Comparison of ENCODE assay signal across 35 cellular contexts in genomic region chrX:148662014-148662413, GRCh38.
"Had no signal": no experiment of that assay in that cellular context is flagged by ENCODE, and none has a peak within 500 bp of the region (broad histone marks: within the 10 kb centered on the region; RNA-seq: fewer than 3 reads in every experiment).

No MANE protein-coding gene starts in this region.

- H3K36me3 ChIP-seq: adrenal gland, brain microvascular endothelial cell, breast epithelium had no signal

- H3K27ac ChIP-seq: adrenal gland, body of pancreas, brain microvascular endothelial cell, breast epithelium, VCaP had no signal

- H3K9me3 Mint-ChIP-seq: activated B cell treated with CpG ODN at 0.5 μM for 24 hours; activated CD4-positive, alpha-beta T cell treated with anti-CD3 and anti-CD28 coated beads, Interleukin-2, amount 10 ng/mL, durations not matched to agents 24 days and 14 days; activated T-helper 1 cell treated with anti-CD3 and anti-CD28 coated beads, Interleukin-12 subunit alpha, Interleukin-12 subunit beta, Interleukin-2, Interleukin-4 antibody, amounts not matched to agents 30 ng/mL and 10 ng/mL and 1 ng/mL, durations not matched to agents 14 hours and 24 hours and 36 hours; activated T-helper 17 cell treated with anti-CD3 and anti-CD28 coated beads, Interleukin-2, amount 50 U/mL, for 72 hours; T-helper 2 cell treated with Interferon-gamma antibody and Interleukin-4, amounts not matched to agents 5 μg/mL and 100 μg/mL, for 36 hours had no signal

- H3K9me3 ChIP-seq: adrenal gland, body of pancreas, breast epithelium had no signal

- H3K27me3 ChIP-seq: adrenal gland, body of pancreas, brain microvascular endothelial cell had no signal

- H3K4me3 Mint-ChIP-seq: activated B cell treated with CpG ODN at 0.5 μM for 24 hours; activated CD4-positive, alpha-beta memory T cell treated with anti-CD3 and anti-CD28 coated beads for 36 hours; activated CD4-positive, alpha-beta T cell treated with anti-CD3 and anti-CD28 coated beads, Interleukin-2, amount 10 ng/mL, durations not matched to agents 24 days and 14 days; activated CD8-positive, alpha-beta T cell treated with anti-CD3 and anti-CD28 coated beads for 36 hours; activated naive CD4-positive, alpha-beta T cell treated with anti-CD3 and anti-CD28 coated beads for 36 hours; activated naive CD8-positive, alpha-beta T cell treated with anti-CD3 and anti-CD28 coated beads for 36 hours; activated T-cell treated with anti-CD3 and anti-CD28 coated beads, Interleukin-2, amount 50 U/mL, for 4 hours; activated T-cell treated with anti-CD3 and anti-CD28 coated beads, Interleukin-2, amount 50 U/mL, for 72 hours; activated T-helper 1 cell treated with anti-CD3 and anti-CD28 coated beads, Interleukin-12 subunit alpha, Interleukin-12 subunit beta, Interleukin-2, Interleukin-4 antibody, amounts not matched to agents 30 ng/mL and 10 ng/mL and 1 ng/mL, durations not matched to agents 14 hours and 24 hours and 36 hours; activated T-helper 17 cell treated with anti-CD3 and anti-CD28 coated beads, Interleukin-2, amount 50 U/mL, for 72 hours; T-helper 1 cell treated with Interleukin-12 subunit alpha and Interleukin-12 subunit beta and Interleukin-4 antibody, amounts not matched to agents 30 μg/mL and 1 μg/mL, for 36 hours; T-helper 2 cell treated with Interferon-gamma antibody and Interleukin-4, amounts not matched to agents 5 μg/mL and 100 μg/mL, for 36 hours had no signal

- H3K4me3 ChIP-seq: adrenal gland, body of pancreas, breast epithelium had no signal

- H3K27ac Mint-ChIP-seq: activated B cell treated with CpG ODN at 0.5 μM for 24 hours; activated CD4-positive, alpha-beta memory T cell treated with anti-CD3 and anti-CD28 coated beads for 36 hours; activated CD4-positive, alpha-beta T cell treated with anti-CD3 and anti-CD28 coated beads, Interleukin-2, amount 10 ng/mL, durations not matched to agents 24 days and 14 days; activated CD8-positive, alpha-beta T cell treated with anti-CD3 and anti-CD28 coated beads for 36 hours; activated naive CD4-positive, alpha-beta T cell treated with anti-CD3 and anti-CD28 coated beads for 36 hours; activated naive CD8-positive, alpha-beta T cell treated with anti-CD3 and anti-CD28 coated beads for 36 hours; activated T-cell treated with anti-CD3 and anti-CD28 coated beads, Interleukin-2, amount 50 U/mL, for 72 hours; activated T-helper 1 cell treated with anti-CD3 and anti-CD28 coated beads, Interleukin-12 subunit alpha, Interleukin-12 subunit beta, Interleukin-2, Interleukin-4 antibody, amounts not matched to agents 30 ng/mL and 10 ng/mL and 1 ng/mL, durations not matched to agents 14 hours and 24 hours and 36 hours; activated T-helper 17 cell treated with anti-CD3 and anti-CD28 coated beads, Interleukin-2, amount 50 U/mL, for 72 hours; T-helper 1 cell treated with Interleukin-12 subunit alpha and Interleukin-12 subunit beta and Interleukin-4 antibody, amounts not matched to agents 30 μg/mL and 1 μg/mL, for 36 hours; T-helper 2 cell treated with Interferon-gamma antibody and Interleukin-4, amounts not matched to agents 5 μg/mL and 100 μg/mL, for 36 hours had no signal

- ATAC-seq: activated CD8-positive, alpha-beta T cell treated with anti-CD3 and anti-CD28 coated beads for 36 hours; activated T-cell treated with anti-CD3 and anti-CD28 coated beads, Interleukin-2, amount 50 U/mL, for 4 hours; activated T-cell treated with anti-CD3 and anti-CD28 coated beads, Interleukin-2, amount 50 U/mL, for 72 hours; activated T-helper 17 cell treated with anti-CD3 and anti-CD28 coated beads, Interleukin-2, amount 50 U/mL, for 72 hours; body of pancreas had no signal

- H3K4me1 ChIP-seq: adrenal gland, body of pancreas, breast epithelium had no signal

- DNase-seq: activated B cell treated with CpG ODN at 0.5 μM for 24 hours; activated CD4-positive, alpha-beta memory T cell treated with anti-CD3 and anti-CD28 coated beads for 36 hours; activated CD4-positive, alpha-beta T cell treated with anti-CD3 and anti-CD28 coated beads for 4 hours; activated CD4-positive, alpha-beta T cell treated with anti-CD3 and anti-CD28 coated beads, Interleukin-2, amount 10 ng/mL, durations not matched to agents 24 days and 14 days; activated CD4-positive, alpha-beta T cell treated with anti-CD3 and anti-CD28 coated beads, Interleukin-2, amount 50 U/mL, for 1 hour; activated CD4-positive, alpha-beta T cell treated with anti-CD3 and anti-CD28 coated beads, Interleukin-2, amount 50 U/mL, for 4 hours; activated CD4-positive, CD25-positive, alpha-beta regulatory T cell treated with anti-CD3 and anti-CD28 coated beads, Interleukin-2, amount 50 U/mL, for 72 hours; activated CD8-positive, alpha-beta memory T cell treated with anti-CD3 and anti-CD28 coated beads, Interleukin-2, amount 50 U/mL, for 4 hours; activated CD8-positive, alpha-beta T cell treated with anti-CD3 and anti-CD28 coated beads for 36 hours; activated effector memory CD4-positive, alpha-beta T cell treated with anti-CD3 and anti-CD28 coated beads, Interleukin-2, amount 50 U/mL, for 16 hours; activated gamma-delta T cell treated with Interleukin-2 at 50 U/mL for 16 hours; activated naive CD4-positive, alpha-beta T cell; activated naive CD4-positive, alpha-beta T cell treated with anti-CD3 and anti-CD28 coated beads for 36 hours; activated naive CD4-positive, alpha-beta T cell treated with anti-CD3 and anti-CD28 coated beads, Interleukin-2, amount 50 U/mL, for 16 hours; activated naive CD8-positive, alpha-beta T cell treated with anti-CD3 and anti-CD28 coated beads for 36 hours; activated T-cell treated with anti-CD3 and anti-CD28 coated beads for 4 hours; activated T-cell treated with anti-CD3 and anti-CD28 coated beads, Interleukin-2, amount 50 U/mL, for 1 hour; activated T-cell treated with anti-CD3 and anti-CD28 coated beads, Interleukin-2, amount 50 U/mL, for 4 hours; activated T-cell treated with anti-CD3 and anti-CD28 coated beads, Interleukin-2, amount 50 U/mL, for 72 hours; adrenal gland; amniotic stem cell; aorta; body of pancreas; brain microvascular endothelial cell; central memory CD4-positive, alpha-beta T cell; T-helper 1 cell; T-helper 2 cell; T-helper 9 cell had no signal

- H3K27me3 Mint-ChIP-seq: activated B cell treated with CpG ODN at 0.5 μM for 24 hours; activated CD4-positive, alpha-beta memory T cell treated with anti-CD3 and anti-CD28 coated beads for 36 hours; activated CD4-positive, alpha-beta T cell treated with anti-CD3 and anti-CD28 coated beads, Interleukin-2, amount 10 ng/mL, durations not matched to agents 24 days and 14 days; activated CD8-positive, alpha-beta T cell treated with anti-CD3 and anti-CD28 coated beads for 36 hours; activated naive CD8-positive, alpha-beta T cell treated with anti-CD3 and anti-CD28 coated beads for 36 hours had no signal

- FAIRE-seq: TTC549 had no signal

- H3K4me1 Mint-ChIP-seq: activated CD4-positive, alpha-beta T cell treated with anti-CD3 and anti-CD28 coated beads, Interleukin-2, amount 10 ng/mL, durations not matched to agents 24 days and 14 days; activated T-helper 17 cell treated with anti-CD3 and anti-CD28 coated beads, Interleukin-2, amount 50 U/mL, for 72 hours had no signal

- H3K36me3 Mint-ChIP-seq: activated CD4-positive, alpha-beta memory T cell treated with anti-CD3 and anti-CD28 coated beads for 36 hours had no signal
